15 cellular contexts compared by ENCODE assay signal in genomic region chr11:132728026-132728425, GRCh38.
DNase-seq lines count a peak whose midpoint lies in the region; ATAC-seq lines count a peak whose summit lies in the region.
"Had no signal": no experiment of that assay in that cellular context is flagged by ENCODE, and none has a peak within 500 bp of the region (broad histone marks: within the 10 kb centered on the region; RNA-seq: fewer than 3 reads in every experiment).

No MANE protein-coding gene starts in this region.

- H3K27ac ChIP-seq in BLaER1 (no peak overlapping the region), SJCRH30 (no peak overlapping the region)
- peak overlapping the region in 3 of 11 experiments; percentile 7 to 28 (median 24); a peak in 3 of 22 replicates for H3K27ac ChIP-seq in BLaER1 treated with 17β-estradiol and CSF1 and Interleukin-3, amounts not matched to agents 10 nM and 100 nM
- H3K27ac ChIP-seq: A549 had no signal

- peaks cover 20% of the 10 kb centered on the region for H3K4me1 ChIP-seq in BLaER1
- peaks cover 0 to 24% (median 18%) of the 10 kb centered on the region in 10 experiments; a peak in 16 of 20 replicates for H3K4me1 ChIP-seq in BLaER1 treated with 17β-estradiol and CSF1 and Interleukin-3, amounts not matched to agents 10 nM and 100 nM
- no peaks in the 10 kb centered on the region for H3K4me1 ChIP-seq in SJCRH30
- H3K4me1 ChIP-seq: A549, BE2C had no signal

- peak overlapping the region; percentile 64 for H3K4me2 ChIP-seq in BLaER1
- H3K4me2 ChIP-seq in BLaER1 treated with 17β-estradiol and CSF1 and Interleukin-3, amounts not matched to agents 10 nM and 100 nM: peak overlapping the region in 8 of 11 experiments; percentile 41 to 66 (median 56); a peak in 16 of 22 replicates
- H3K4me2 ChIP-seq: A549 had no signal

- H3K9ac ChIP-seq in BLaER1: no peak overlapping the region; the same call in 1 of the 2 replicates
- H3K9ac ChIP-seq in BLaER1 treated with 17β-estradiol and CSF1 and Interleukin-3, amounts not matched to agents 10 nM and 100 nM: no peak overlapping the region; a peak in 1 of 22 replicates

- no peaks in the 10 kb centered on the region for H3K36me3 ChIP-seq in BLaER1
- H3K36me3 ChIP-seq in BLaER1 treated with 17β-estradiol and CSF1 and Interleukin-3, amounts not matched to agents 10 nM and 100 nM: peaks cover 0 to 3% (median 0%) of the 10 kb centered on the region in 11 experiments; a peak in 1 of 22 replicates
- no peaks in the 10 kb centered on the region for H3K36me3 ChIP-seq in SJCRH30
- H3K36me3 ChIP-seq: BE2C had no signal

- no peak overlapping the region for H3K4me3 ChIP-seq in BLaER1
- no peak overlapping the region for H3K4me3 ChIP-seq in BLaER1 treated with 17β-estradiol and CSF1 and Interleukin-3, amounts not matched to agents 10 nM and 100 nM
- H3K4me3 ChIP-seq in SJCRH30: no peak overlapping the region
- H3K4me3 ChIP-seq: A549, GM12878 had no signal

- no peaks in the 10 kb centered on the region for H3K27me3 ChIP-seq in BLaER1
- H3K27me3 ChIP-seq in BLaER1 treated with 17β-estradiol and CSF1 and Interleukin-3, amounts not matched to agents 10 nM and 100 nM: no peaks in the 10 kb centered on the region
- H3K27me3 ChIP-seq in SJCRH30: no peaks in the 10 kb centered on the region
- H3K27me3 ChIP-seq: BE2C had no signal

- H3K9me3 ChIP-seq in BLaER1: peaks cover 30% of the 10 kb centered on the region
- peaks cover 20 to 36% (median 30%) of the 10 kb centered on the region in 11 experiments for H3K9me3 ChIP-seq in BLaER1 treated with 17β-estradiol and CSF1 and Interleukin-3, amounts not matched to agents 10 nM and 100 nM (replicated peaks in 1 of 11)
- H3K9me3 ChIP-seq in SJCRH30 (replicated peaks): no peaks in the 10 kb centered on the region
- H3K9me3 ChIP-seq: A549 had no signal

- DNase-seq in NCI-H1417 treated with DMSO at 0.1 percent for 48 hours (lab: John Stamatoyannopoulos, UW) (peak; percentile 22), left kidney (ENCODE audit: low read depth, low spot score) (peak; percentile 79), foreskin melanocyte (no peak), SJCRH30 (no peak)
- DNase-seq: BE2C; CD8-positive, alpha-beta memory T cell; DMS53; GOT3; H9 had no signal

- no peak for ATAC-seq in HG02798 (IDR thresholded peaks at IDR 0.05; ENCODE audit: poor library complexity, unreplicated experiment)
- ATAC-seq: A549, GM12878, HepG2 had no signal

- H4K20me1 ChIP-seq in BLaER1: no peaks in the 10 kb centered on the region
- no peaks in the 10 kb centered on the region for H4K20me1 ChIP-seq in BLaER1 treated with 17β-estradiol and CSF1 and Interleukin-3, amounts not matched to agents 10 nM and 100 nM

Comparison
In these comparisons a context has a peak if more than half of its experiments do, and no peak if none do; other contexts are left out.
1. DNase-seq: peak in NCI-H1417 treated with DMSO at 0.1 percent for 48 hours (single experiment) and left kidney (single experiment); none in foreskin melanocyte (single experiment) and SJCRH30 (0 of 2).